Comparison of ENCODE assay signal across 28 cellular contexts in the genomic region with DNA sequence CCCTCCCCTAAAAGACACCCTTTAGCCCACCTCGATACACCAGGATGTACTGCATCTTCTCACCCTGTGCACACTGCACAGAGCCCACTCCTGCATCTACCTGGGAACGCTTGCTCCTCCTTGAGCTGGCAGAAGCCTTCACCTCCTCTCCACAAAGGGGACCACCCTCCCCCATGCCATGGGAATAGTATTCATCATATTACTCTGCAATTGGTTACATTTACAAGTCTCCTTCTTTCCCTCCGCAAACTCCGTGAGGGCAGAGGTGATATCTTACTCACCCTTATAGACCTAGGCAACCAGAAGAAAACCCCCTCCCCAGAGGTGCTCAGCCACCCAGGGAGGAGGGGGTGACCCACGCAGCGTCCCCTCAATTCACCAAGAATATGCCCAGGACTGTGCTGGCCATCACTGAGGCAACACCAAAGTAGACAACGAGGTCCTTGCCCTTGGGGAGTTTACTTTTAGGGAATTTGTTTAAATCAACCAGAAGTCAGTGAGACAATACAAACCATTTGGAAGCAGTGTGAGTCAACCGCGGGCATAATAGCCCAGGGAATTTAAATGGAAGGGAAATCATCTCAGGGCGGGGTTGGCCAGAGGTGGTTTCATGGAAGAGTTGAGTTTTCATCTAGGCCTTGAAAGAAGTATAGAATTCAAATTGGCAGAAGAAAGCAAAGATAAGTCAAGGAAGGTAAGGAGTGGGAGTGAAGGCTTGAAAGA.
"Had no signal": no experiment of that assay in that cellular context is flagged by ENCODE, and none has a peak within 500 bp of the region (broad histone marks: within the 10 kb centered on the region; RNA-seq: fewer than 3 reads in every experiment).

No MANE protein-coding gene starts in this region.

- H3K4me3 ChIP-seq: sigmoid colon, smooth muscle cell, testis, vagina had no signal

- ATAC-seq: activated CD8-positive, alpha-beta T cell treated with anti-CD3 and anti-CD28 coated beads for 36 hours; effector memory CD8-positive, alpha-beta T cell; left cardiac atrium; stimulated activated naive B cell treated with anti-CD40 and anti-IgM and Interleukin-4, amounts not matched to agents 10 μg/mL and 1 μg/mL and 100 μg/mL, for 72 hours had no signal

- FAIRE-seq: astrocyte, colon, islet of Langerhans, TTC549 had no signal

- H3K4me1 Mint-ChIP-seq: activated CD4-positive, alpha-beta T cell treated with anti-CD3 and anti-CD28 coated beads, Interleukin-2, amount 10 ng/mL, durations not matched to agents 7 days and 5 days; activated naive CD8-positive, alpha-beta T cell treated with anti-CD3 and anti-CD28 coated beads for 36 hours; central memory CD8-positive, alpha-beta T cell; memory B cell; stimulated activated naive B cell treated with anti-CD40 and anti-IgM and Interleukin-4, amounts not matched to agents 10 μg/mL and 1 μg/mL and 100 μg/mL, for 72 hours had no signal

- H3K36me3 ChIP-seq: sigmoid colon, vagina, WERI-Rb-1 had no signal

- H3K9me3 ChIP-seq: sigmoid colon, testis, vagina had no signal

- H3K4me2 ChIP-seq: smooth muscle cell had no signal

- H3K4me1 ChIP-seq: sigmoid colon, testis had no signal

- H3K27ac Mint-ChIP-seq: activated CD4-positive, alpha-beta T cell treated with anti-CD3 and anti-CD28 coated beads, Interleukin-2, amount 10 ng/mL, durations not matched to agents 7 days and 5 days; activated CD8-positive, alpha-beta T cell treated with anti-CD3 and anti-CD28 coated beads for 36 hours; activated naive CD8-positive, alpha-beta T cell treated with anti-CD3 and anti-CD28 coated beads for 36 hours; activated T-cell treated with anti-CD3 and anti-CD28 coated beads, Interleukin-2, amount 50 U/mL, for 24 hours; activated T-helper 2 cell treated with anti-CD3 and anti-CD28 coated beads, Interferon-gamma antibody, Interleukin-2, Interleukin-4, amounts not matched to agents 10 μg/mL and 5 μg/mL and 100 μg/mL, durations not matched to agents 14 hours and 24 hours and 36 hours; effector memory CD8-positive, alpha-beta T cell; memory B cell; nephron progenitor cell; stimulated activated naive B cell treated with anti-CD40 and anti-IgM and Interleukin-4, amounts not matched to agents 10 μg/mL and 1 μg/mL and 100 μg/mL, for 72 hours had no signal

- H3K4me3 Mint-ChIP-seq: activated CD4-positive, alpha-beta T cell treated with anti-CD3 and anti-CD28 coated beads, Interleukin-2, amount 10 ng/mL, durations not matched to agents 7 days and 5 days; activated CD8-positive, alpha-beta T cell treated with anti-CD3 and anti-CD28 coated beads for 36 hours; activated naive CD8-positive, alpha-beta T cell treated with anti-CD3 and anti-CD28 coated beads for 36 hours; activated T-cell treated with anti-CD3 and anti-CD28 coated beads, Interleukin-2, amount 50 U/mL, for 24 hours; central memory CD8-positive, alpha-beta T cell; effector memory CD8-positive, alpha-beta T cell; memory B cell; nephron progenitor cell; stimulated activated naive B cell treated with anti-CD40 and anti-IgM and Interleukin-4, amounts not matched to agents 10 μg/mL and 1 μg/mL and 100 μg/mL, for 72 hours had no signal

- H3K27me3 ChIP-seq: testis, vagina had no signal

- H3K27ac ChIP-seq: sigmoid colon, testis, vagina, WERI-Rb-1 had no signal

- H3K36me3 Mint-ChIP-seq: activated naive CD8-positive, alpha-beta T cell treated with anti-CD3 and anti-CD28 coated beads for 36 hours; memory B cell; stimulated activated naive B cell treated with anti-CD40 and anti-IgM and Interleukin-4, amounts not matched to agents 10 μg/mL and 1 μg/mL and 100 μg/mL, for 72 hours had no signal

- DNase-seq: activated CD4-positive, alpha-beta T cell treated with anti-CD3 and anti-CD28 coated beads, Interleukin-2, amount 10 ng/mL, durations not matched to agents 7 days and 5 days; activated CD4-positive, CD25-positive, alpha-beta regulatory T cell treated with anti-CD3 and anti-CD28 coated beads, Interleukin-2, amount 50 U/mL, for 72 hours; activated CD8-positive, alpha-beta T cell treated with anti-CD3 and anti-CD28 coated beads for 36 hours; activated naive CD4-positive, alpha-beta T cell treated with Interleukin-2 at 50 U/mL for 16 hours; activated naive CD8-positive, alpha-beta T cell treated with anti-CD3 and anti-CD28 coated beads for 36 hours; activated T-cell treated with anti-CD3 and anti-CD28 coated beads, Interleukin-2, amount 50 U/mL, for 24 hours; effector memory CD8-positive, alpha-beta T cell; foreskin melanocyte; hypothalamus; left cardiac atrium; nephron progenitor cell; occipital lobe; posterior cingulate gyrus; sigmoid colon; stimulated activated CD4-positive, alpha-beta T cell treated with anti-CD3 and anti-CD28 coated beads, Interleukin-15, amount 100 ng/mL, for 24 hours; stimulated activated naive B cell treated with anti-CD40 and anti-IgM and Interleukin-4, amounts not matched to agents 10 μg/mL and 1 μg/mL and 100 μg/mL, for 72 hours; T-helper 1 cell; testis; WERI-Rb-1 had no signal

- H3K9me3 Mint-ChIP-seq: activated CD4-positive, alpha-beta T cell treated with anti-CD3 and anti-CD28 coated beads, Interleukin-2, amount 10 ng/mL, durations not matched to agents 7 days and 5 days; activated CD8-positive, alpha-beta T cell treated with anti-CD3 and anti-CD28 coated beads for 36 hours; activated naive CD8-positive, alpha-beta T cell treated with anti-CD3 and anti-CD28 coated beads for 36 hours; activated T-cell treated with anti-CD3 and anti-CD28 coated beads, Interleukin-2, amount 50 U/mL, for 24 hours; activated T-helper 2 cell treated with anti-CD3 and anti-CD28 coated beads, Interferon-gamma antibody, Interleukin-2, Interleukin-4, amounts not matched to agents 10 μg/mL and 5 μg/mL and 100 μg/mL, durations not matched to agents 14 hours and 24 hours and 36 hours; central memory CD8-positive, alpha-beta T cell; effector memory CD8-positive, alpha-beta T cell; nephron progenitor cell; stimulated activated naive B cell treated with anti-CD40 and anti-IgM and Interleukin-4, amounts not matched to agents 10 μg/mL and 1 μg/mL and 100 μg/mL, for 72 hours had no signal

- H3K27me3 Mint-ChIP-seq: activated CD4-positive, alpha-beta T cell treated with anti-CD3 and anti-CD28 coated beads, Interleukin-2, amount 10 ng/mL, durations not matched to agents 7 days and 5 days; central memory CD8-positive, alpha-beta T cell; effector memory CD8-positive, alpha-beta T cell had no signal
